Comparison of ENCODE assay signal across 5 cellular contexts in the genomic region with DNA sequence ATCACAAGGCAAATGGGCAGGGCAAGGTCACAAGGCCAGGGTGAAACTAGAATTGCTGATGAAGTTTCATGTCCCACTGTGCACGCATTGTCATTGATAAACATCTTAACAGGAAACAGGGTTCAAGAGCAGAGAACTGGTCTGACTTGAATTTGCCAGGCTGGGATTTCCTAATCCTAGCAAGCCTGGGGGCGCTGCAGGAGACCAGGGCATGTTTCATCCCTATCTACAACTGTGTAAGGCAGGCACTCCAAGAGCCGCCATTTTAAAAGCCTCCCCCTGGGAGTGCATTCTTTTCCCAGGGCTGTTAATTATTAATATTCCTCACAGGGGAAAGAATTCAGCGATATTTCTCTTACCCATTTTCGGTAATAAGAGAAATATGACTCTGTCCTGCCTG. TPM values are rescaled to one million over a fixed set of nuclear protein-coding genes. Genes with fewer than 3 reads are reported as not detected.
"Had no signal": no experiment of that assay in that cellular context is flagged by ENCODE, and none has a peak within 500 bp of the region (broad histone marks: within the 10 kb centered on the region; RNA-seq: fewer than 3 reads in every experiment).

No MANE protein-coding gene starts in this region.

RNA-seq across cellular contexts. Expression of gene DCAF8L1, which starts 15.9 kb away (rescaled TPM):
- total RNA-seq: LHCN-M2, PC-3, Peyer's patch, Right ventricle myocardium superior, SJSA1 had no signal
